In genomic region chr1:111705841-111706240, GRCh38 we compare ENCODE assay signal across 1 cellular context.
TF ChIP-seq lines count a peak whose summit lies in the region.

No MANE protein-coding gene starts in this region.

TF ChIP-seq in IMR-90, 13 proteins besides CTCF, POLR2A, EP300 and RAD21:
- TF ChIP-seq CEBPB (IDR thresholded peaks at IDR 0.05; ENCODE audit: low read depth, low read length): no peak
- no peak for TF ChIP-seq RFX5 (IDR thresholded peaks at IDR 0.05; ENCODE audit: low read depth, low read length)
- no peak for TF ChIP-seq FOS (IDR thresholded peaks at IDR 0.05; ENCODE audit: low read depth, low read length)
- no peak for TF ChIP-seq SMC3 (IDR thresholded peaks at IDR 0.05; ENCODE audit: low read depth, low read length)
- no peak for TF ChIP-seq MAFK (IDR thresholded peaks at IDR 0.05; ENCODE audit: low read depth, low read length)
- TF ChIP-seq RCOR1 (IDR thresholded peaks at IDR 0.05; ENCODE audit: insufficient replicate concordance, low read length): no peak
